Comparison of ENCODE assay signal across 8 cellular contexts in genomic region chr5:273491-273890, GRCh38. TPM values are rescaled to one million over a fixed set of nuclear protein-coding genes. Genes with fewer than 3 reads are reported as not detected.
DNase-seq lines count a peak whose midpoint lies in the region; ATAC-seq and TF ChIP-seq lines count a peak whose summit lies in the region.
"Not testable (repeated sequence)": the region's sequence is repeated elsewhere in the genome, so short reads cannot be mapped to it uniquely, and the experiment has no call there.

No MANE protein-coding gene starts in this region.

- POLR2A ChIA-PET in Caco-2 (lab: Charles Lee); MCF 10A (lab: Yijun Ruan, JAX): not testable (repeated sequence)

- intact Hi-C loops in Caco-2 (cut with micrococcal nuclease; ENCODE audit: unreplicated experiment); MCF 10A (cut with micrococcal nuclease); left ventricle myocardium inferior (cut with micrococcal nuclease): not testable (repeated sequence)

- H3K4me2 ChIP-seq in Karpas-422 (ENCODE audit: low read depth, low read length, poor library complexity, severe bottlenecking) = peak overlapping the region; percentile 65

- H3K9me2 ChIP-seq in Karpas-422 (replicated peaks; ENCODE audit: insufficient read depth, low read length) = not testable (repeated sequence)

- H3K9me3 Mint-ChIP-seq in Caco-2 (ENCODE audit: unreplicated experiment); activated T-cell treated with anti-CD3 and anti-CD28 coated beads, Interleukin-2, amount 50 U/mL, for 72 hours; MCF 10A (ENCODE audit: unreplicated experiment); nephron progenitor cell; type B pancreatic cell: not testable (repeated sequence)

- peaks cover 10% of the 10 kb centered on the region for H3K4me1 Mint-ChIP-seq in Caco-2 (ENCODE audit: low read depth, unreplicated experiment)
- H3K4me1 Mint-ChIP-seq in T-helper 17 cell = peaks cover 24% of the 10 kb centered on the region
- peaks cover 42% of the 10 kb centered on the region for H3K4me1 Mint-ChIP-seq in activated T-cell treated with anti-CD3 and anti-CD28 coated beads, Interleukin-2, amount 50 U/mL, for 72 hours (ENCODE audit: low read depth)
- peaks cover 16% of the 10 kb centered on the region for H3K4me1 Mint-ChIP-seq in MCF 10A (ENCODE audit: insufficient read depth, unreplicated experiment)
- H3K4me1 Mint-ChIP-seq in nephron progenitor cell = peaks cover 39% of the 10 kb centered on the region
- H3K4me1 Mint-ChIP-seq in type B pancreatic cell (ENCODE audit: unreplicated experiment) = peaks cover 20% of the 10 kb centered on the region

- CTCF ChIA-PET in Caco-2 (lab: Charles Lee) = not testable (repeated sequence)
- CTCF ChIA-PET in MCF 10A (lab: Yijun Ruan, JAX) = interaction anchor here (0.6 to 1.0 kb wide), 2 partner anchors 14 to 85 kb away, joined by 3 read pairs; no protein-coding TSS in a partner anchor

- H3K4me3 Mint-ChIP-seq in Caco-2 (ENCODE audit: unreplicated experiment) = peak overlapping the region; percentile 79
- H3K4me3 Mint-ChIP-seq in T-helper 17 cell = peak overlapping the region; percentile 92
- H3K4me3 Mint-ChIP-seq in activated T-cell treated with anti-CD3 and anti-CD28 coated beads, Interleukin-2, amount 50 U/mL, for 72 hours = peak overlapping the region; percentile 91
- peak overlapping the region; percentile 78 for H3K4me3 Mint-ChIP-seq in MCF 10A (ENCODE audit: unreplicated experiment)
- peak overlapping the region; percentile 93 for H3K4me3 Mint-ChIP-seq in nephron progenitor cell
- peak overlapping the region; percentile 92 for H3K4me3 Mint-ChIP-seq in type B pancreatic cell

- not testable (repeated sequence) for H3K27me3 ChIP-seq in Caco-2 (replicated peaks; ENCODE audit: control insufficient read depth, insufficient read depth, low read length); Karpas-422 (ENCODE audit: low read length); left ventricle myocardium inferior (ENCODE audit: low read depth)

- ATAC-seq in T-helper 17 cell; activated T-cell treated with anti-CD3 and anti-CD28 coated beads, Interleukin-2, amount 50 U/mL, for 72 hours (replicated peaks in 1 of 2): not testable (repeated sequence)

- H3K36me3 ChIP-seq in Caco-2 (ENCODE audit: control insufficient read depth, insufficient read depth, low read length) = not testable (repeated sequence)
- peaks cover 23% of the 10 kb centered on the region for H3K36me3 ChIP-seq in Karpas-422 (ENCODE audit: insufficient read depth, low read length)
- peaks cover 30% of the 10 kb centered on the region for H3K36me3 ChIP-seq in left ventricle myocardium inferior

- H4K20me1 ChIP-seq in Karpas-422 (ENCODE audit: insufficient read depth, low read depth, low read length) = not testable (repeated sequence)

- H3K36me3 Mint-ChIP-seq in Caco-2 (ENCODE audit: insufficient read depth, unreplicated experiment) = peaks cover 49% of the 10 kb centered on the region
- H3K36me3 Mint-ChIP-seq in T-helper 17 cell (ENCODE audit: low read depth); activated T-cell treated with anti-CD3 and anti-CD28 coated beads, Interleukin-2, amount 50 U/mL, for 72 hours (ENCODE audit: insufficient read depth in 2 of 2); nephron progenitor cell (ENCODE audit: low read depth); type B pancreatic cell: not testable (repeated sequence)
- peaks cover 50% of the 10 kb centered on the region for H3K36me3 Mint-ChIP-seq in MCF 10A (ENCODE audit: insufficient read depth, unreplicated experiment)

- H3K4me3 ChIP-seq in Caco-2 (ENCODE audit: low read depth, low read length); Karpas-422 (ENCODE audit: low read length): not testable (repeated sequence)
- peak overlapping the region; percentile 87 for H3K4me3 ChIP-seq in left ventricle myocardium inferior

- not testable (repeated sequence) for H3K9me3 ChIP-seq in Caco-2; Karpas-422 (ENCODE audit: low read length); T-helper 17 cell (ENCODE audit: control insufficient read depth, low read length, poor library complexity, severe bottlenecking); left ventricle myocardium inferior (replicated peaks)

- DNase-seq in Caco-2; Karpas-422; T-helper 17 cell; activated T-cell treated with anti-CD3 and anti-CD28 coated beads, Interleukin-2, amount 50 U/mL, for 72 hours; MCF 10A (ENCODE audit: unreplicated experiment); left ventricle myocardium inferior; nephron progenitor cell; type B pancreatic cell (ENCODE audit: extremely low spot score, unreplicated experiment): not testable (repeated sequence)

- H2AFZ ChIP-seq in Karpas-422 (ENCODE audit: low read length) = not testable (repeated sequence)

- BruUV-seq in Caco-2 (replicated peaks; lab: Mats Ljungman, UMichigan) = TSS peak; percentile 42
- not testable (repeated sequence) for BruUV-seq in MCF 10A (replicated peaks; lab: Mats Ljungman, UMichigan)

- not testable (repeated sequence) for H3K9ac ChIP-seq in Karpas-422 (ENCODE audit: low read length)

- not testable (repeated sequence) for H3K27ac ChIP-seq in Karpas-422 (ENCODE audit: low read length); left ventricle myocardium inferior (replicated peaks)

- H3K79me2 ChIP-seq in Karpas-422 (ENCODE audit: low read length) = peaks cover 53% of the 10 kb centered on the region

- peak overlapping the region; percentile 58 for H3K27ac Mint-ChIP-seq in Caco-2 (ENCODE audit: unreplicated experiment)
- peak overlapping the region; percentile 88 for H3K27ac Mint-ChIP-seq in T-helper 17 cell
- H3K27ac Mint-ChIP-seq in activated T-cell treated with anti-CD3 and anti-CD28 coated beads, Interleukin-2, amount 50 U/mL, for 72 hours = peak overlapping the region; percentile 66
- peak overlapping the region; percentile 78 for H3K27ac Mint-ChIP-seq in MCF 10A (ENCODE audit: low read depth, unreplicated experiment)
- H3K27ac Mint-ChIP-seq in nephron progenitor cell = not testable (repeated sequence)
- H3K27ac Mint-ChIP-seq in type B pancreatic cell = peak overlapping the region; percentile 87

- not testable (repeated sequence) for H3K4me1 ChIP-seq in Caco-2
- H3K4me1 ChIP-seq in Karpas-422 (ENCODE audit: low read length) = peaks cover 22% of the 10 kb centered on the region
- peaks cover 42% of the 10 kb centered on the region for H3K4me1 ChIP-seq in left ventricle myocardium inferior

- not testable (repeated sequence) for H3K27me3 Mint-ChIP-seq in Caco-2 (ENCODE audit: insufficient read depth, unreplicated experiment); T-helper 17 cell; activated T-cell treated with anti-CD3 and anti-CD28 coated beads, Interleukin-2, amount 50 U/mL, for 72 hours (ENCODE audit: low read depth); MCF 10A (ENCODE audit: insufficient read depth, unreplicated experiment); nephron progenitor cell (ENCODE audit: low read depth, poor library complexity); type B pancreatic cell

- TF ChIP-seq CTCF in Caco-2 (IDR thresholded peaks at IDR 0.05; ENCODE audit: insufficient read depth in 1 of 2, low read depth in 1 of 2, low read length in 1 of 2, severe bottlenecking in 1 of 2, unreplicated experiment in 1 of 2); MCF 10A (IDR thresholded peaks at IDR 0.05; ENCODE audit: unreplicated experiment); left ventricle myocardium inferior (IDR thresholded peaks at IDR 0.05; ENCODE audit: borderline replicate concordance); nephron progenitor cell (IDR thresholded peaks at IDR 0.05); type B pancreatic cell (conservative IDR thresholded peaks at IDR 0.05): not testable (repeated sequence)

RNA-seq across cellular contexts. Expression of gene PDCD6, which starts 2.0 kb away (rescaled TPM):
- total RNA-seq in Caco-2 (2022) (101 and 107 TPM in 2 replicates), T-helper 17 cell (10 to 100 TPM; 50.3 to 52.2 TPM), MCF 10A (2022) (107 and 133 TPM in 2 replicates), left ventricle myocardium inferior (34.2 TPM), type B pancreatic cell (ENCODE audit: low replicate concordance) (90.8 and 107 TPM in 2 replicates)
- 103 and 133 TPM in 2 replicates for total RNA-seq in Karpas-422 (2014; rRNA removed; shearing (Covaris generic); ENCODE audit: low replicate concordance)
- total RNA-seq in activated T-cell treated with anti-CD3 and anti-CD28 coated beads, Interleukin-2, amount 50 U/mL, for 72 hours = 10 to 100 TPM; 71.0 to 72.3 TPM

RNA-seq across cellular contexts. Expression of gene AHRR, which starts 48.0 kb away (rescaled TPM):
- 0.91 and 1.1 TPM in 2 replicates for total RNA-seq in Caco-2 (2022)
- 2.5 and 2.6 TPM in 2 replicates for total RNA-seq in Karpas-422 (2014; rRNA removed; shearing (Covaris generic); ENCODE audit: low replicate concordance)
- 1 to 10 TPM in 1 of 2 donors, under 1 TPM in 1; 0.80 to 4.4 TPM for total RNA-seq in T-helper 17 cell
- 10 to 100 TPM; 56.0 to 82.2 TPM for total RNA-seq in activated T-cell treated with anti-CD3 and anti-CD28 coated beads, Interleukin-2, amount 50 U/mL, for 72 hours
- total RNA-seq in MCF 10A (2022) = 3.2 and 3.3 TPM in 2 replicates
- 1.4 TPM for total RNA-seq in left ventricle myocardium inferior
- 7.9 and 13.4 TPM in 2 replicates for total RNA-seq in type B pancreatic cell (ENCODE audit: low replicate concordance)

RNA-seq across cellular contexts. Expression of gene SDHA, which starts 55.4 kb away (rescaled TPM):
- total RNA-seq in Caco-2 (2022) (140 and 157 TPM in 2 replicates), T-helper 17 cell (100 to 1,000 TPM; 170 to 171 TPM), MCF 10A (2022) (73.4 and 75.0 TPM in 2 replicates), left ventricle myocardium inferior (757 TPM), type B pancreatic cell (ENCODE audit: low replicate concordance) (143 and 179 TPM in 2 replicates)
- total RNA-seq in Karpas-422 (2014; rRNA removed; shearing (Covaris generic); ENCODE audit: low replicate concordance) = 54.0 and 62.3 TPM in 2 replicates
- 100 to 1,000 TPM; 143 to 144 TPM for total RNA-seq in activated T-cell treated with anti-CD3 and anti-CD28 coated beads, Interleukin-2, amount 50 U/mL, for 72 hours

RNA-seq across cellular contexts. Expression of gene CCDC127, which starts 55.5 kb away (rescaled TPM):
- total RNA-seq in Caco-2 (2022) (10.5 TPM in 2 replicates), T-helper 17 cell (1 to 10 TPM; 1.9 to 2.4 TPM), MCF 10A (2022) (4.5 and 5.8 TPM in 2 replicates), left ventricle myocardium inferior (7.9 TPM), type B pancreatic cell (ENCODE audit: low replicate concordance) (6.0 and 10.8 TPM in 2 replicates)
- total RNA-seq in Karpas-422 (2014; rRNA removed; shearing (Covaris generic); ENCODE audit: low replicate concordance) = 2.6 and 4.7 TPM in 2 replicates
- 1 to 10 TPM; 6.7 to 8.5 TPM for total RNA-seq in activated T-cell treated with anti-CD3 and anti-CD28 coated beads, Interleukin-2, amount 50 U/mL, for 72 hours
